8 cellular contexts compared by ENCODE assay signal in the genomic region with DNA sequence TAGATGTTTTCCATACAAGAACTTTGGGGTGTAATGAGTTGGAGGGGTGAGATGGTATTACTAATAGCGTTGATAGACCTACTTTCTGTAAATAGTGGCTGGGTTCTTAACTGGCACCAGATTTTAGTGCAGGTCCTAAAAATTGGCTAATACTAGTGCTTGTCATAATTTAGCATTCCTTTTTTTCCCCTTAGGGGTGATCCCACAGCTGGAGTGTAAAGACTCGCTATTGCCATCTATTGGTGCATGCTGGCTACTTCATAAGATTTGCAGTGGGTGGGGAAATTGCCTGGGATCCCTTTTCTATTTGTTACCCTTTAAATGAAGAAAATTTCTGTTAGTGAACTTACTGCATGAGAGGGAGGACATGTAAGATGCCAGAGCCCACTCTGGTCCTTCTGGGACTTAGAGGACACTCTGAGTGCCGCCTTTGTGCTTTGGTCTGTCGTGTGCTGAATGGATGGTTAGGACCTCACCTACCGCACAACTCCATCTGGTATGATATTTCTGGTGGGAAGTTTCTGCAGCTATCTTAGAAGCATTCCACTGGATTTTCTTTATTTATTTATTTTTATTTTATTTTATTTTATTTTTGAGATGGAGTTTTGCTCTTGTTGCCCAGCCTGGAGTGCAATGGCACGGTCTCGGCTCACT.
A peak's percentile ranks its signal among the peaks of the same experiment; 100 is the strongest.
DNase-seq lines count a peak whose midpoint lies in the region; ATAC-seq and TF ChIP-seq lines count a peak whose summit lies in the region.

No MANE protein-coding gene starts in this region.

- no peak for ATAC-seq in GM21723 (IDR thresholded peaks at IDR 0.05; ENCODE audit: unreplicated experiment)

- peak; percentile 67 to 80 (median 76) for TF ChIP-seq CTCF in ascending aorta (IDR thresholded peaks at IDR 0.05)

- intact Hi-C loops in ascending aorta (cut with DNase I) = loop anchor here (5.0 kb wide), 1 partner anchor 51 kb away; no protein-coding TSS in a partner anchor

- no peak overlapping the region for H3K4me3 ChIP-seq in ascending aorta

- H3K4me1 ChIP-seq in ascending aorta = peaks cover 0 to 16% of the 10 kb centered on the region in 2 donors

- DNase-seq in DMS53 treated with DMSO at 0.1 percent for 48 hours (lab: John Stamatoyannopoulos, UW; ENCODE audit: unreplicated experiment) (peak; percentile 37), HT-29 (ENCODE audit: low spot score) (peak; percentile 57), OCI-M1 (lab: John Stamatoyannopoulos, UW) (peak; percentile 88), ascending aorta (ENCODE audit: low spot score in 2 of 2) (no peak), hepatic stellate cell (ENCODE audit: low spot score) (peak; percentile 69), smooth muscle cell of the brain vasculature (ENCODE audit: low read depth, low spot score) (peak; percentile 35), ecto neural progenitor cell (ENCODE audit: low spot score) (no peak)

- no peaks in the 10 kb centered on the region for H3K9me3 ChIP-seq in ascending aorta

- no peaks in the 10 kb centered on the region for H3K36me3 ChIP-seq in ascending aorta

- no peaks in the 10 kb centered on the region for H3K27me3 ChIP-seq in ascending aorta

- no peak overlapping the region for H3K27ac ChIP-seq in ascending aorta

Comparison
In these comparisons a context has a peak if more than half of its experiments do, and no peak if none do; other contexts are left out.
1. DNase-seq: peak in DMS53 treated with DMSO at 0.1 percent for 48 hours (single experiment), HT-29 (single experiment), OCI-M1 (single experiment), hepatic stellate cell (single experiment) and smooth muscle cell of the brain vasculature (single experiment); none in ascending aorta (0 of 2) and ecto neural progenitor cell (single experiment).